Comparison of ENCODE assay signal across 8 cellular contexts in the genomic region with DNA sequence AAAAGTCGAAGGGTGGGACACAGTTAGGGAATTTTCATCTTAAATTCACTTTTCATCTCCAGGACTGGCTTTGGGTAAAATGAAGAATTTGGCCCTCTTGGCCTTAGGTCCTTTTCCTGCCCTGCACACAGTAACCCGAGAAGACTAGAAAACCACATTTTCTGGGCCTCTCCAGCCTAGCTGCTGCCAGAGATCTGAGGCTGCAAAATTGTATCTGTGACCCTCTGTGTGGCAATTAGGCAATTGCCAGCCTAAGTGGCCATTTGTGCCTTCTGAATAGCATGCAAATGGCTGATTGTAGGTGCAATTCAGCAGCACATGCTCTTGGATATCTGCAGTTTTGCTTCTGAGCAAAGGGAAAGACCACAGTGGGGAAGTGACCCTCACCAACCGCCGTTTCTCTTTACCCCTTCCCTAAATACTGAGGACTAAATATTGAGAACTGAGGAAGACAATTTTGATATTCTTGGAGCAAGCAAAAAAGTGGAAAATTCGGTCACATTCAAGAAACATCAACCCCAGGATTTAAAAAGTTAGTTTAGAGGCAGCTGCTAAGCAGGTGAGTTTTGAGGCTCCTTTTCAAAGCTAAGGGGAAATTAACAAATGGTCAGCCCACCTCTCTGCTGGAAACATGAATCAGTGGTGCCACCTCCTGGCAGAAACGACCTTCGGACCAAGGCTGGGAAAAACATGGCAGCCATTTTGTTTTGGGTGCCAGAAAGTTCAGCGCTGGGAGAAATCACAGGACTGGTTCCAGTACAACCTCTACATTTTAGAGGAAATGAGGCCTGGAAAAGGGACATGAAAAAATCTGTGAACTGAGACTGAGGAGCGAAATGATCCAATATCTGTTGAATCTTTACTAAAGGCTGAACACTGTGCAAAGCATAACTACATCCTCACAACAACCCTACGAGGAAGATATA. TPM values are rescaled to one million over a fixed set of nuclear protein-coding genes. Genes with fewer than 3 reads are reported as not detected.
DNase-seq lines count a peak whose midpoint lies in the region; TF ChIP-seq lines count a peak whose summit lies in the region.

No MANE protein-coding gene starts in this region.

- H3K4me1 ChIP-seq in HUES48 (ENCODE audit: control insufficient read depth, insufficient read depth, low read length) (peaks cover 10% of the 10 kb centered on the region), stomach (no peaks in the 10 kb centered on the region)

- no peak overlapping the region for H3K4me3 ChIP-seq in HUES48 (ENCODE audit: low read depth, low read length)
- no peak overlapping the region for H3K4me3 ChIP-seq in stomach

- WGBS in stomach, 5 donors = 55 to 62% (median 58%) methylated on average over 10 of the region's 10 CpGs

- peak; percentile 45 for DNase-seq in stimulated activated CD4-positive, alpha-beta T cell treated with anti-CD3 and anti-CD28 coated beads, Interleukin-15, amount 100 ng/mL, for 24 hours
- no peak for DNase-seq in stimulated activated CD4-positive, alpha-beta T cell treated with anti-CD3 and anti-CD28 coated beads, Interleukin-4, amount 100 ng/mL, for 24 hours
- DNase-seq in SKM-1 (lab: John Stamatoyannopoulos, UW; ENCODE audit: unreplicated experiment) (peak; percentile 27), glomerular visceral epithelial cell (ENCODE audit: extremely low spot score) (peak; percentile 58), stomach (peak; percentile 27), NOMO-1 treated with DMSO at 0.1 percent for 48 hours (lab: John Stamatoyannopoulos, UW; ENCODE audit: unreplicated experiment) (no peak), mesenteric fat pad (ENCODE audit: low spot score) (no peak)

- H3K36me3 ChIP-seq in HUES48 (ENCODE audit: control insufficient read depth, insufficient read depth, low read length) (no peaks in the 10 kb centered on the region), stomach (no peaks in the 10 kb centered on the region)

- no peak for TF ChIP-seq POLR2A in stomach (IDR thresholded peaks at IDR 0.05)

- TF ChIP-seq EP300 in stomach (IDR thresholded peaks at IDR 0.05) = no peak

- H3K27me3 ChIP-seq in HUES48 (ENCODE audit: control insufficient read depth, insufficient read depth, low read length) = no peaks in the 10 kb centered on the region
- peaks cover 0 to 4% (median 0%) of the 10 kb centered on the region in 3 donors for H3K27me3 ChIP-seq in stomach

- H3K9ac ChIP-seq in HUES48 (ENCODE audit: low read depth, low read length) = no peak overlapping the region; the same call in 1 of the 2 replicates

- intact Hi-C loops in stomach (cut with DNase I; ENCODE audit: low total_unique reads) = no loop called here

- peaks cover under 1% of the 10 kb centered on the region; the same call in 1 of the 2 replicates for H3K9me3 ChIP-seq in HUES48 (ENCODE audit: control insufficient read depth, insufficient read depth, low read length)
- H3K9me3 ChIP-seq in stomach = no peaks in the 10 kb centered on the region

- TF ChIP-seq CTCF in stomach (IDR thresholded peaks at IDR 0.05) = peak in 2 of 7 experiments; percentile 14 to 23

- H3K27ac ChIP-seq in HUES48 (ENCODE audit: low read depth, low read length) (peak overlapping the region; percentile 35), stomach (no peak overlapping the region)

RNA-seq across cellular contexts. Expression of a gene that starts 56.6 kb away (rescaled TPM):
- total RNA-seq in stomach (10 to 100 TPM in 1 of 5 donors, under 1 TPM in 3, not detected in 1; under 0.01 to 12.3 (median 0.81) TPM), mesenteric fat pad (1.00 TPM)
- polyA plus RNA-seq in stomach = under 1 TPM in 2 of 3 donors, not detected in 1; under 0.01 to 0.53 TPM

Comparison
In these comparisons a context has a peak if more than half of its experiments do, and no peak if none do; other contexts are left out.
1. DNase-seq: peak in stimulated activated CD4-positive, alpha-beta T cell treated with anti-CD3 and anti-CD28 coated beads, Interleukin-15, amount 100 ng/mL, for 24 hours (single experiment), SKM-1 (single experiment), glomerular visceral epithelial cell (single experiment) and stomach (single experiment); none in stimulated activated CD4-positive, alpha-beta T cell treated with anti-CD3 and anti-CD28 coated beads, Interleukin-4, amount 100 ng/mL, for 24 hours (single experiment), NOMO-1 treated with DMSO at 0.1 percent for 48 hours (single experiment) and mesenteric fat pad (single experiment).